In genomic region chr2:88307817-88308216, GRCh38 we compare ENCODE assay signal across 8 cellular contexts.
DNase-seq lines count a peak whose midpoint lies in the region; ATAC-seq and TF ChIP-seq lines count a peak whose summit lies in the region.

No MANE protein-coding gene starts in this region.

- TF ChIP-seq EP300 in SK-N-SH (IDR thresholded peaks at IDR 0.05; ENCODE audit: borderline replicate concordance in 1 of 2, low read depth in 1 of 2, low read length in 1 of 2): no peak

- TF ChIP-seq CTCF in SK-N-SH (IDR thresholded peaks at IDR 0.05): peak; percentile 55
- TF ChIP-seq CTCF in neural progenitor cell (IDR thresholded peaks at IDR 0.05): peak; percentile 56

- H3K36me3 Mint-ChIP-seq in activated T-helper 17 cell treated with anti-CD3 and anti-CD28 coated beads, Interleukin-2, amount 50 U/mL, for 72 hours (ENCODE audit: low read depth): no peaks in the 10 kb centered on the region
- H3K36me3 Mint-ChIP-seq in neural progenitor cell: peaks cover 3% of the 10 kb centered on the region

- H3K4me1 ChIP-seq in SK-N-SH (ENCODE audit: control insufficient read depth in 1 of 2, insufficient read depth in 2 of 2, low read depth in 1 of 2, low read length in 1 of 2): no peaks in the 10 kb centered on the region
- no peaks in the 10 kb centered on the region for H3K4me1 ChIP-seq in neural progenitor cell

- H3K9me3 Mint-ChIP-seq in activated T-helper 17 cell treated with anti-CD3 and anti-CD28 coated beads, Interleukin-2, amount 50 U/mL, for 72 hours: no peaks in the 10 kb centered on the region
- H3K9me3 Mint-ChIP-seq in neural progenitor cell: peaks cover 30% of the 10 kb centered on the region

- ATAC-seq in SK-N-SH treated with all-trans-retinoic acid at 6 μM for 48 hours (no peak), HG02571 (IDR thresholded peaks at IDR 0.05; ENCODE audit: unreplicated experiment) (no peak), GM21576 (IDR thresholded peaks at IDR 0.05; ENCODE audit: unreplicated experiment) (no peak), HG03521 (IDR thresholded peaks at IDR 0.05; ENCODE audit: unreplicated experiment) (no peak)
- peak; percentile 16 for ATAC-seq in activated T-helper 17 cell treated with anti-CD3 and anti-CD28 coated beads, Interleukin-2, amount 50 U/mL, for 72 hours (replicated peaks)

- no peaks in the 10 kb centered on the region for H4K20me1 ChIP-seq in SK-N-SH (ENCODE audit: insufficient read depth)
- H4K20me1 ChIP-seq in neural progenitor cell (ENCODE audit: low read depth): no peaks in the 10 kb centered on the region

- no peak overlapping the region for H3K27ac Mint-ChIP-seq in activated T-helper 17 cell treated with anti-CD3 and anti-CD28 coated beads, Interleukin-2, amount 50 U/mL, for 72 hours
- H3K27ac Mint-ChIP-seq in neural progenitor cell: no peak overlapping the region

- CTCF ChIA-PET in SK-N-SH (lab: Yijun Ruan, JAX): interaction anchor here (0.8 to 1.6 kb wide), 3 partner anchors 11 to 110 kb away, joined by 3 to 4 read pairs (median 3); no protein-coding TSS in a partner anchor

- H3K27me3 ChIP-seq in SK-N-SH (ENCODE audit: insufficient read depth): no peaks in the 10 kb centered on the region
- no peaks in the 10 kb centered on the region for H3K27me3 ChIP-seq in neural progenitor cell

- no peak overlapping the region for H3K4me3 ChIP-seq in SK-N-SH (ENCODE audit: low read depth in 2 of 2, low read length in 1 of 2)
- H3K4me3 ChIP-seq in Jurkat, Clone E6-1 (ENCODE audit: low read length): no peak overlapping the region
- no peak overlapping the region for H3K4me3 ChIP-seq in neural progenitor cell

- H2AFZ ChIP-seq in SK-N-SH (ENCODE audit: low read depth): no peak overlapping the region
- H2AFZ ChIP-seq in neural progenitor cell (replicated peaks): no peak overlapping the region

- no peaks in the 10 kb centered on the region for H3F3A ChIP-seq in SK-N-SH (replicated peaks; ENCODE audit: insufficient read depth)
- no peaks in the 10 kb centered on the region for H3F3A ChIP-seq in neural progenitor cell (ENCODE audit: low read depth)

- H3K9me3 ChIP-seq in SK-N-SH (no peaks in the 10 kb centered on the region), neural progenitor cell (ENCODE audit: low read depth) (peaks cover 5% of the 10 kb centered on the region)

- no peaks in the 10 kb centered on the region for H3K9me2 ChIP-seq in SK-N-SH

- H3K36me3 ChIP-seq in SK-N-SH (replicated peaks in 1 of 2; ENCODE audit: control insufficient read depth in 1 of 2, insufficient read depth in 2 of 2, low read length in 1 of 2) (no peaks in the 10 kb centered on the region), neural progenitor cell (no peaks in the 10 kb centered on the region)

- no peaks in the 10 kb centered on the region for H3K79me2 ChIP-seq in SK-N-SH (ENCODE audit: insufficient read depth)
- no peaks in the 10 kb centered on the region for H3K79me2 ChIP-seq in neural progenitor cell (ENCODE audit: low read depth)

- H3K27ac ChIP-seq in SK-N-SH (ENCODE audit: low read depth in 2 of 2, low read length in 1 of 2): no peak overlapping the region
- no peak overlapping the region for H3K27ac ChIP-seq in neural progenitor cell

- H3K4me3 Mint-ChIP-seq in activated T-helper 17 cell treated with anti-CD3 and anti-CD28 coated beads, Interleukin-2, amount 50 U/mL, for 72 hours: no peak overlapping the region
- no peak overlapping the region for H3K4me3 Mint-ChIP-seq in neural progenitor cell

- POLR2A ChIA-PET in SK-N-SH (lab: Yijun Ruan, JAX): no interaction called here

- peak; percentile 42 for TF ChIP-seq RAD21 in SK-N-SH (IDR thresholded peaks at IDR 0.05; ENCODE audit: low read length)

- H3K27me3 Mint-ChIP-seq in activated T-helper 17 cell treated with anti-CD3 and anti-CD28 coated beads, Interleukin-2, amount 50 U/mL, for 72 hours: peaks cover 14% of the 10 kb centered on the region
- H3K27me3 Mint-ChIP-seq in neural progenitor cell (ENCODE audit: insufficient read depth, low read depth): peaks cover 5% of the 10 kb centered on the region

- no peaks in the 10 kb centered on the region for H3K4me1 Mint-ChIP-seq in activated T-helper 17 cell treated with anti-CD3 and anti-CD28 coated beads, Interleukin-2, amount 50 U/mL, for 72 hours
- no peaks in the 10 kb centered on the region for H3K4me1 Mint-ChIP-seq in neural progenitor cell

- H3K4me2 ChIP-seq in SK-N-SH: no peak overlapping the region
- no peak overlapping the region for H3K4me2 ChIP-seq in neural progenitor cell

- DNase-seq in SK-N-SH: peak; percentile 43
- peak; percentile 10 for DNase-seq in Jurkat, Clone E6-1 (ENCODE audit: low read depth, low spot score)
- DNase-seq in neural progenitor cell (ENCODE audit: low spot score): peak; percentile 24

- H3K9ac ChIP-seq in SK-N-SH (no peak overlapping the region), neural progenitor cell (no peak overlapping the region)

TF ChIP-seq in SK-N-SH, 30 proteins besides CTCF, POLR2A, EP300 and RAD21:
- no peak for TF ChIP-seq NFIC (IDR thresholded peaks at IDR 0.05; ENCODE audit: borderline replicate concordance)
- TF ChIP-seq MXI1 (IDR thresholded peaks at IDR 0.05; ENCODE audit: low read depth, low read length): no peak
- TF ChIP-seq SIN3A (IDR thresholded peaks at IDR 0.05; ENCODE audit: borderline replicate concordance, low read depth, low read length): no peak
- no peak for TF ChIP-seq USF1 (IDR thresholded peaks at IDR 0.05; ENCODE audit: borderline replicate concordance, low read depth)

TF ChIP-seq in SK-N-SH treated with all-trans-retinoic acid at 6 μM for 48 hours, 23 proteins besides CTCF, POLR2A, EP300 and RAD21:
- TF ChIP-seq RARB (CRISPR knock-in tag; IDR thresholded peaks at IDR 0.05): no peak
- TF ChIP-seq OSR1 (CRISPR knock-in tag; IDR thresholded peaks at IDR 0.05): no peak
- no peak for TF ChIP-seq CSRNP3 (CRISPR knock-in tag; IDR thresholded peaks at IDR 0.05)
- TF ChIP-seq ZFP3 (CRISPR knock-in tag; IDR thresholded peaks at IDR 0.05): no peak
- no peak for TF ChIP-seq ZC3H10 (CRISPR knock-in tag; IDR thresholded peaks at IDR 0.05)
- TF ChIP-seq SNAI2 (CRISPR knock-in tag; IDR thresholded peaks at IDR 0.05): no peak
- no peak for TF ChIP-seq PPARA (CRISPR knock-in tag; IDR thresholded peaks at IDR 0.05; ENCODE audit: borderline replicate concordance)
- TF ChIP-seq TCF4 (CRISPR knock-in tag; IDR thresholded peaks at IDR 0.05; ENCODE audit: borderline replicate concordance): no peak
- no peak for TF ChIP-seq ZFP30 (CRISPR knock-in tag; IDR thresholded peaks at IDR 0.05)
- no peak for TF ChIP-seq ESRRG (CRISPR knock-in tag; IDR thresholded peaks at IDR 0.05)
- TF ChIP-seq ZNF8 (CRISPR knock-in tag; IDR thresholded peaks at IDR 0.05): no peak
- TF ChIP-seq POU6F1 (CRISPR knock-in tag; IDR thresholded peaks at IDR 0.05; ENCODE audit: borderline replicate concordance, low read depth): no peak
- TF ChIP-seq ZNF70 (CRISPR knock-in tag; IDR thresholded peaks at IDR 0.05): no peak
- no peak for TF ChIP-seq TOX (CRISPR knock-in tag; IDR thresholded peaks at IDR 0.05; ENCODE audit: borderline replicate concordance)
- no peak for TF ChIP-seq BACH2 (CRISPR knock-in tag; IDR thresholded peaks at IDR 0.05; ENCODE audit: borderline replicate concordance)
- TF ChIP-seq ARNTL (CRISPR knock-in tag; IDR thresholded peaks at IDR 0.05; ENCODE audit: borderline replicate concordance, low read depth): no peak
- TF ChIP-seq CREB5 (CRISPR knock-in tag; IDR thresholded peaks at IDR 0.05; ENCODE audit: low read depth): no peak
- TF ChIP-seq CSDC2 (CRISPR knock-in tag; IDR thresholded peaks at IDR 0.05): no peak
- TF ChIP-seq GLIS3 (CRISPR knock-in tag; IDR thresholded peaks at IDR 0.05): no peak
- no peak for TF ChIP-seq ZNF565 (CRISPR knock-in tag; conservative IDR thresholded peaks at IDR 0.05; ENCODE audit: low read depth)
TF ChIP-seq in SK-N-SH treated with all-trans-retinoic acid at 6 μM for 48 hours: peak in this region for 0.
